ENCODE assay signal across 33 cellular contexts in genomic region chr5:112847306-112847705, GRCh38.
"Had no signal": no experiment of that assay in that cellular context is flagged by ENCODE, and none has a peak within 500 bp of the region (broad histone marks: within the 10 kb centered on the region; RNA-seq: fewer than 3 reads in every experiment).

No MANE protein-coding gene starts in this region.

- DNase-seq: activated B cell treated with CpG ODN at 0.5 μM for 24 hours; activated CD4-positive, alpha-beta memory T cell treated with anti-CD3 and anti-CD28 coated beads, Interleukin-2, amount 10 ng/mL, durations not matched to agents 7 days and 5 days; activated CD4-positive, alpha-beta T cell treated with anti-CD3 and anti-CD28 coated beads for 48 hours; activated CD4-positive, CD25-positive, alpha-beta regulatory T cell treated with anti-CD3 and anti-CD28 coated beads, Interleukin-2, amount 50 U/mL, for 72 hours; activated CD8-positive, alpha-beta memory T cell treated with anti-CD3 and anti-CD28 coated beads for 24 hours; activated CD8-positive, alpha-beta memory T cell treated with anti-CD3 and anti-CD28 coated beads, Interleukin-2, amount 10 ng/mL, durations not matched to agents 7 days and 5 days; activated CD8-positive, alpha-beta memory T cell treated with anti-CD3 and anti-CD28 coated beads, Interleukin-2, amount 50 U/mL, for 48 hours; activated gamma-delta T cell; activated naive CD4-positive, alpha-beta T cell treated with anti-CD3 and anti-CD28 coated beads for 36 hours; activated naive CD8-positive, alpha-beta T cell treated with anti-CD3 and anti-CD28 coated beads, Interleukin-2, amount 10 ng/mL, durations not matched to agents 7 days and 5 days; activated T-cell treated with anti-CD3 and anti-CD28 coated beads, Interleukin-2, amount 50 U/mL, for 72 hours; body of pancreas; cerebellar nuclear complex; KG1; MM.1S; MV-4-11; NCI-H1092; NCI-H1436 treated with DMSO at 0.1 percent for 48 hours; NCI-H187; NCI-H2081; NCI-H345; NCI-H524 treated with DMSO at 0.1 percent for 48 hours; RPMI8226; SIG-M5; SW 1271; T-helper 1 cell; T-helper 2 cell; T-helper 9 cell had no signal

- H3K36me3 ChIP-seq: adrenal gland had no signal

- H3K27me3 Mint-ChIP-seq: activated B cell treated with CpG ODN at 0.5 μM for 24 hours had no signal

- H3K9me3 Mint-ChIP-seq: activated B cell treated with CpG ODN at 0.5 μM for 24 hours; activated CD4-positive, alpha-beta memory T cell treated with anti-CD3 and anti-CD28 coated beads, Interleukin-2, amount 10 ng/mL, durations not matched to agents 7 days and 5 days; activated naive CD4-positive, alpha-beta T cell treated with anti-CD3 and anti-CD28 coated beads for 36 hours; activated naive CD8-positive, alpha-beta T cell treated with anti-CD3 and anti-CD28 coated beads, Interleukin-2, amount 10 ng/mL, durations not matched to agents 7 days and 5 days; activated T-cell treated with anti-CD3 and anti-CD28 coated beads, Interleukin-2, amount 50 U/mL, for 72 hours; activated T-helper 2 cell treated with anti-CD3 and anti-CD28 coated beads, Interferon-gamma antibody, Interleukin-2, Interleukin-4, amounts not matched to agents 10 μg/mL and 5 μg/mL and 100 μg/mL, durations not matched to agents 14 hours and 24 hours and 36 hours had no signal

- H3K36me3 Mint-ChIP-seq: activated CD8-positive, alpha-beta memory T cell treated with anti-CD3 and anti-CD28 coated beads, Interleukin-2, amount 10 ng/mL, durations not matched to agents 7 days and 5 days had no signal

- FAIRE-seq: astrocyte, bronchial epithelial cell had no signal

- H3K4me3 ChIP-seq: adrenal gland, body of pancreas had no signal

- H3K27ac Mint-ChIP-seq: activated CD4-positive, alpha-beta memory T cell treated with anti-CD3 and anti-CD28 coated beads, Interleukin-2, amount 10 ng/mL, durations not matched to agents 7 days and 5 days; activated CD8-positive, alpha-beta memory T cell treated with anti-CD3 and anti-CD28 coated beads, Interleukin-2, amount 10 ng/mL, durations not matched to agents 7 days and 5 days; activated naive CD4-positive, alpha-beta T cell treated with anti-CD3 and anti-CD28 coated beads for 36 hours; activated T-cell treated with anti-CD3 and anti-CD28 coated beads, Interleukin-2, amount 50 U/mL, for 72 hours had no signal

- H3K9me3 ChIP-seq: adrenal gland, body of pancreas had no signal

- H3K27me3 ChIP-seq: adrenal gland, body of pancreas had no signal

- H3K27ac ChIP-seq: body of pancreas, VCaP had no signal

- H3K4me3 Mint-ChIP-seq: activated CD4-positive, alpha-beta memory T cell treated with anti-CD3 and anti-CD28 coated beads, Interleukin-2, amount 10 ng/mL, durations not matched to agents 7 days and 5 days; activated CD8-positive, alpha-beta memory T cell treated with anti-CD3 and anti-CD28 coated beads, Interleukin-2, amount 10 ng/mL, durations not matched to agents 7 days and 5 days; activated naive CD4-positive, alpha-beta T cell treated with anti-CD3 and anti-CD28 coated beads for 36 hours had no signal
